ENCODE assay signal across 2 cellular contexts in genomic region chr22:49979587-49980264, GRCh38.
TF ChIP-seq lines count a peak whose summit lies in the region.

No MANE protein-coding gene starts in this region.

TF ChIP-seq in GM12891, 5 proteins besides CTCF, POLR2A, EP300 and RAD21 (continued from another document):
- no peak for TF ChIP-seq POLR2AphosphoS5 (IDR thresholded peaks at IDR 0.05; ENCODE audit: low read depth, low read length)
- TF ChIP-seq POU2F2 (IDR thresholded peaks at IDR 0.05; ENCODE audit: low read depth, low read length): no peak
- no peak for TF ChIP-seq TAF1 (IDR thresholded peaks at IDR 0.05; ENCODE audit: low read depth, low read length)

TF ChIP-seq in H1, 55 proteins besides CTCF, POLR2A, EP300 and RAD21:
- TF ChIP-seq CHD7 (IDR thresholded peaks at IDR 0.05; ENCODE audit: insufficient replicate concordance, low read length) (no peak), TEAD4 (IDR thresholded peaks at IDR 0.05; ENCODE audit: low read depth, low read length) (peak; percentile 35; the same call in 1 of the 2 replicates), YY1 (IDR thresholded peaks at IDR 0.05; ENCODE audit: low read depth, low read length) (no peak), BACH1 (IDR thresholded peaks at IDR 0.05; ENCODE audit: low read length) (no peak)
